ENCODE assay signal across 8 cellular contexts in the genomic region with DNA sequence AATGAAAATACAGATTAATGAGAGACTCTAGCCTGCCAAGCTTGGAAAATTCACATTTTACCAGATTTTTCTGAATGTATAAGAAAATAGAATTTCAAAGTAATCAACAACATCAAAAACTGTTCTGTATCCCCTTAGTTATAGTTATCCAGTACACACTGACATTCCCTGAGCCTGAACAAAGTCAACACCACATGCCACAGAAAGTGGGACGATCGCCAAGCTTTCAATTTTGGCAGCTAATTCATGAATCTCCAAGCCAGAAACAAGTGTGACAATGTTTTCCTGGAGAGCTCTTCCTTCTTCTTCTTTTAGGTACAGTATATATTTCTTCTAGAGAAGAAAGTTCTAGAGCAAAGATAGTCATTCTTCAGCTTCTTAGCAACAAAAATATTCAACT.
DNase-seq lines count a peak whose midpoint lies in the region; ATAC-seq, FAIRE-seq and TF ChIP-seq lines count a peak whose summit lies in the region.

No MANE protein-coding gene starts in this region.

- H3K4me3 Mint-ChIP-seq in activated CD4-positive, alpha-beta memory T cell treated with anti-CD3 and anti-CD28 coated beads for 36 hours: no peak overlapping the region

- H3K36me3 Mint-ChIP-seq in activated CD4-positive, alpha-beta memory T cell treated with anti-CD3 and anti-CD28 coated beads for 36 hours: no peaks in the 10 kb centered on the region

- intact Hi-C loops in sciatic nerve (cut with DNase I): no loop called here
- intact Hi-C loops in activated CD4-positive, alpha-beta memory T cell treated with anti-CD3 and anti-CD28 coated beads for 36 hours (cut with micrococcal nuclease): no loop called here

- H3K9me3 Mint-ChIP-seq in activated CD4-positive, alpha-beta memory T cell treated with anti-CD3 and anti-CD28 coated beads for 36 hours: peaks cover 14% of the 10 kb centered on the region

- POLR2A ChIA-PET in activated CD4-positive, alpha-beta memory T cell treated with anti-CD3 and anti-CD28 coated beads for 36 hours (lab: Charles Lee): no interaction called here

- FAIRE-seq in H54 (lab: Jason Lieb, UNC): no peak

- CTCF ChIA-PET in activated CD4-positive, alpha-beta memory T cell treated with anti-CD3 and anti-CD28 coated beads for 36 hours (lab: Charles Lee): no interaction called here

- no peak for TF ChIP-seq POLR2A in H54 (IDR thresholded peaks at IDR 0.05; ENCODE audit: low read depth, low read length)

- H3K27me3 Mint-ChIP-seq in activated CD4-positive, alpha-beta memory T cell treated with anti-CD3 and anti-CD28 coated beads for 36 hours: no peaks in the 10 kb centered on the region

- peak; percentile 81 for ATAC-seq in sciatic nerve

- no peak overlapping the region for H3K27ac Mint-ChIP-seq in activated CD4-positive, alpha-beta memory T cell treated with anti-CD3 and anti-CD28 coated beads for 36 hours

- H3K4me1 Mint-ChIP-seq in activated CD4-positive, alpha-beta memory T cell treated with anti-CD3 and anti-CD28 coated beads for 36 hours (ENCODE audit: low read depth): no peaks in the 10 kb centered on the region

- DNase-seq in HCEC 1CT (peak; percentile 25), RPMI8226 (peak; percentile 49), globus pallidus (ENCODE audit: low spot score) (peak; percentile 87), sciatic nerve (ENCODE audit: low spot score) (peak; percentile 81), germinal center (ENCODE audit: low spot score) (no peak), occipital lobe (lab: John Stamatoyannopoulos, UW) (no peak), H54 (ENCODE audit: insufficient read length, low spot score) (no peak)
- no peak for DNase-seq in activated CD4-positive, alpha-beta memory T cell treated with anti-CD3 and anti-CD28 coated beads for 36 hours

Comparison
In these comparisons a context has a peak if more than half of its experiments do, and no peak if none do; other contexts are left out.
1. DNase-seq: peak in HCEC 1CT (single experiment), RPMI8226 (single experiment), globus pallidus (single experiment) and sciatic nerve (single experiment); none in germinal center (single experiment), activated CD4-positive, alpha-beta memory T cell treated with anti-CD3 and anti-CD28 coated beads for 36 hours (single experiment), occipital lobe (single experiment) and H54 (single experiment).